1 cellular context compared by ENCODE assay signal in genomic region chr9:111450114-111450513, GRCh38.
TF ChIP-seq lines count a peak whose summit lies in the region.

No MANE protein-coding gene starts in this region.

TF ChIP-seq in HCT116, 20 proteins besides CTCF, POLR2A, EP300 and RAD21 (continued from another document):
- TF ChIP-seq ZBTB33 (IDR thresholded peaks at IDR 0.05; ENCODE audit: extremely low read depth, insufficient replicate concordance, low read length) = no peak
- TF ChIP-seq TCF7L2 (IDR thresholded peaks at IDR 0.05; ENCODE audit: borderline replicate concordance, extremely low read depth, insufficient read depth, insufficient read length) = no peak
- no peak for TF ChIP-seq ZNF274 (IDR thresholded peaks at IDR 0.05; ENCODE audit: low read depth, low read length)
- no peak for TF ChIP-seq SRF (IDR thresholded peaks at IDR 0.05; ENCODE audit: low read depth)
- no peak for TF ChIP-seq SIN3A (IDR thresholded peaks at IDR 0.05; ENCODE audit: low read depth)
- TF ChIP-seq POLR2AphosphoS5 (IDR thresholded peaks at IDR 0.05; ENCODE audit: low read depth, low read length) = no peak
- TF ChIP-seq ATF3 (IDR thresholded peaks at IDR 0.05) = no peak
- TF ChIP-seq CBX3 (IDR thresholded peaks at IDR 0.05; ENCODE audit: low read depth) = no peak
- no peak for TF ChIP-seq YY1 (IDR thresholded peaks at IDR 0.05; ENCODE audit: extremely low read depth, insufficient replicate concordance, low read depth, low read length)
- no peak for TF ChIP-seq CEBPB (IDR thresholded peaks at IDR 0.05; ENCODE audit: low read depth)
- no peak for TF ChIP-seq SP1 (IDR thresholded peaks at IDR 0.05; ENCODE audit: low read depth)
- no peak for TF ChIP-seq EZH2 (IDR thresholded peaks at IDR 0.05)
- TF ChIP-seq FOSL1 (IDR thresholded peaks at IDR 0.05; ENCODE audit: low read depth) = no peak
- TF ChIP-seq MAX (IDR thresholded peaks at IDR 0.05) = no peak
